1 cellular context compared by ENCODE assay signal in the genomic region with DNA sequence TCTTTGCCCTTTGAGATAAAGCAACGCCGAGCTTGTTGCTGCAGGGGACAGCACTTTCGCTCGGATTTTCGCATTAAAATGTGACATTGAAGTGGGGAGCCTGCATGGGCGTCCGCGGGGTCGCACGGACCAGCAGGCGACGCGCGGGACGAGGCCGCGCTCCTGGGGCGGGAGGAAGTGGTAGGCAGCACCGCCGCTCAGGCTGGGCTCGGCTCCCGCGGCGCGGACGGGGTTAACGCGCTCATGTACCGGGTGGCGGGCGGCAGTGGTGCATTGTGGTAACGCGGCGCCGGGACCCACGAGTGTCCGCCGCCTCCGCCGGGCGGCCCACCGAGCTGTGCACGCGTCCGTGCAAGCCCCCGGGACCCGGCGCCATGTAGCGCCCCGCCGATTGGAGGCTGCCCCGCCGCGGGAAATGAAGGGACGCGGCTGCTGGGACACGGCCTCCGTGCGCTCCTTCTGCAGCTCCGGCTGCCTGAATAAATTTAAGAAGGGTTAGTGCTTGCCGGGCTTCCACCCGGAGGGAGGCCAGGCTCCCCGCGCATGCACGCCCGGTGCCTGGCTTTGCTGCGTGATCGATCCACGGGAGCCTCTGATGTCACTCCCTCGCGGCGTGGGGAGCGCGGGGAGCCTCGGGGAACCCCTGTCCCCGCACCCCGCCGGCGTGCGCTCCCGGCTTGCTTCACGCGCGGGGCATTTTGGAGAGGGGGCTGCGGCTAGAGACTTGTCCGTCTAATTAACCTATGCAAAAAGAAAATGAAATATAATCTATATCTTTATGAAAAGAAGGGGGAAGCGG.
TF ChIP-seq lines count a peak whose summit lies in the region.

No MANE protein-coding gene starts in this region.

TF ChIP-seq in WTC11, 78 proteins besides CTCF, POLR2A, EP300 and RAD21 (continued from another document and continues in another):
- TF ChIP-seq, protein P1, sequence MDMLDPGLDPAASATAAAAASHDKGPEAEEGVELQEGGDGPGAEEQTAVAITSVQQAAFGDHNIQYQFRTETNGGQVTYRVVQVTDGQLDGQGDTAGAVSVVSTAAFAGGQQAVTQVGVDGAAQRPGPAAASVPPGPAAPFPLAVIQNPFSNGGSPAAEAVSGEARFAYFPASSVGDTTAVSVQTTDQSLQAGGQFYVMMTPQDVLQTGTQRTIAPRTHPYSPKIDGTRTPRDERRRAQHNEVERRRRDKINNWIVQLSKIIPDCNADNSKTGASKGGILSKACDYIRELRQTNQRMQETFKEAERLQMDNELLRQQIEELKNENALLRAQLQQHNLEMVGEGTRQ (CRISPR knock-in tag; IDR thresholded peaks at IDR 0.05): peak; percentile 1; the same call in 1 of the 2 replicates
- TF ChIP-seq FOXP1 (CRISPR knock-in tag; IDR thresholded peaks at IDR 0.05; ENCODE audit: borderline replicate concordance) (0 out of 2 replicates have a peak, but pooled peaks have one; percentile 24), SP1 (CRISPR knock-in tag; conservative IDR thresholded peaks at IDR 0.05) (no peak), FOXJ3 (CRISPR knock-in tag; IDR thresholded peaks at IDR 0.05; ENCODE audit: borderline replicate concordance) (no peak), FOXK1 (CRISPR knock-in tag; IDR thresholded peaks at IDR 0.05) (no peak), ZBTB43 (CRISPR knock-in tag; IDR thresholded peaks at IDR 0.05) (no peak), CDX4 (CRISPR knock-in tag; IDR thresholded peaks at IDR 0.05; ENCODE audit: borderline replicate concordance) (no peak), KAT7 (CRISPR knock-in tag; IDR thresholded peaks at IDR 0.05; ENCODE audit: borderline replicate concordance) (no peak), E2F1 (CRISPR knock-in tag; IDR thresholded peaks at IDR 0.05) (no peak), ETV6 (CRISPR knock-in tag; IDR thresholded peaks at IDR 0.05) (no peak), ZNF425 (CRISPR knock-in tag; conservative IDR thresholded peaks at IDR 0.05) (no peak), NFE2L1 (CRISPR knock-in tag; IDR thresholded peaks at IDR 0.05) (no peak), ELF4 (CRISPR knock-in tag; IDR thresholded peaks at IDR 0.05; ENCODE audit: low read depth) (no peak), ZNF121 (CRISPR knock-in tag; IDR thresholded peaks at IDR 0.05) (no peak), HMGA2 (CRISPR knock-in tag; IDR thresholded peaks at IDR 0.05) (no peak), AR (CRISPR knock-in tag; IDR thresholded peaks at IDR 0.05) (no peak)
- TF ChIP-seq, protein P2, sequence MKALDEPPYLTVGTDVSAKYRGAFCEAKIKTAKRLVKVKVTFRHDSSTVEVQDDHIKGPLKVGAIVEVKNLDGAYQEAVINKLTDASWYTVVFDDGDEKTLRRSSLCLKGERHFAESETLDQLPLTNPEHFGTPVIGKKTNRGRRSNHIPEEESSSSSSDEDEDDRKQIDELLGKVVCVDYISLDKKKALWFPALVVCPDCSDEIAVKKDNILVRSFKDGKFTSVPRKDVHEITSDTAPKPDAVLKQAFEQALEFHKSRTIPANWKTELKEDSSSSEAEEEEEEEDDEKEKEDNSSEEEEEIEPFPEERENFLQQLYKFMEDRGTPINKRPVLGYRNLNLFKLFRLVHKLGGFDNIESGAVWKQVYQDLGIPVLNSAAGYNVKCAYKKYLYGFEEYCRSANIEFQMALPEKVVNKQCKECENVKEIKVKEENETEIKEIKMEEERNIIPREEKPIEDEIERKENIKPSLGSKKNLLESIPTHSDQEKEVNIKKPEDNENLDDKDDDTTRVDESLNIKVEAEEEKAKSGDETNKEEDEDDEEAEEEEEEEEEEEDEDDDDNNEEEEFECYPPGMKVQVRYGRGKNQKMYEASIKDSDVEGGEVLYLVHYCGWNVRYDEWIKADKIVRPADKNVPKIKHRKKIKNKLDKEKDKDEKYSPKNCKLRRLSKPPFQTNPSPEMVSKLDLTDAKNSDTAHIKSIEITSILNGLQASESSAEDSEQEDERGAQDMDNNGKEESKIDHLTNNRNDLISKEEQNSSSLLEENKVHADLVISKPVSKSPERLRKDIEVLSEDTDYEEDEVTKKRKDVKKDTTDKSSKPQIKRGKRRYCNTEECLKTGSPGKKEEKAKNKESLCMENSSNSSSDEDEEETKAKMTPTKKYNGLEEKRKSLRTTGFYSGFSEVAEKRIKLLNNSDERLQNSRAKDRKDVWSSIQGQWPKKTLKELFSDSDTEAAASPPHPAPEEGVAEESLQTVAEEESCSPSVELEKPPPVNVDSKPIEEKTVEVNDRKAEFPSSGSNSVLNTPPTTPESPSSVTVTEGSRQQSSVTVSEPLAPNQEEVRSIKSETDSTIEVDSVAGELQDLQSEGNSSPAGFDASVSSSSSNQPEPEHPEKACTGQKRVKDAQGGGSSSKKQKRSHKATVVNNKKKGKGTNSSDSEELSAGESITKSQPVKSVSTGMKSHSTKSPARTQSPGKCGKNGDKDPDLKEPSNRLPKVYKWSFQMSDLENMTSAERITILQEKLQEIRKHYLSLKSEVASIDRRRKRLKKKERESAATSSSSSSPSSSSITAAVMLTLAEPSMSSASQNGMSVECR (CRISPR knock-in tag; IDR thresholded peaks at IDR 0.05; ENCODE audit: borderline replicate concordance): no peak
- TF ChIP-seq, protein P3, sequence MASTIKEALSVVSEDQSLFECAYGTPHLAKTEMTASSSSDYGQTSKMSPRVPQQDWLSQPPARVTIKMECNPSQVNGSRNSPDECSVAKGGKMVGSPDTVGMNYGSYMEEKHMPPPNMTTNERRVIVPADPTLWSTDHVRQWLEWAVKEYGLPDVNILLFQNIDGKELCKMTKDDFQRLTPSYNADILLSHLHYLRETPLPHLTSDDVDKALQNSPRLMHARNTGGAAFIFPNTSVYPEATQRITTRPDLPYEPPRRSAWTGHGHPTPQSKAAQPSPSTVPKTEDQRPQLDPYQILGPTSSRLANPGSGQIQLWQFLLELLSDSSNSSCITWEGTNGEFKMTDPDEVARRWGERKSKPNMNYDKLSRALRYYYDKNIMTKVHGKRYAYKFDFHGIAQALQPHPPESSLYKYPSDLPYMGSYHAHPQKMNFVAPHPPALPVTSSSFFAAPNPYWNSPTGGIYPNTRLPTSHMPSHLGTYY (CRISPR knock-in tag; IDR thresholded peaks at IDR 0.05): no peak
- TF ChIP-seq, protein P4, sequence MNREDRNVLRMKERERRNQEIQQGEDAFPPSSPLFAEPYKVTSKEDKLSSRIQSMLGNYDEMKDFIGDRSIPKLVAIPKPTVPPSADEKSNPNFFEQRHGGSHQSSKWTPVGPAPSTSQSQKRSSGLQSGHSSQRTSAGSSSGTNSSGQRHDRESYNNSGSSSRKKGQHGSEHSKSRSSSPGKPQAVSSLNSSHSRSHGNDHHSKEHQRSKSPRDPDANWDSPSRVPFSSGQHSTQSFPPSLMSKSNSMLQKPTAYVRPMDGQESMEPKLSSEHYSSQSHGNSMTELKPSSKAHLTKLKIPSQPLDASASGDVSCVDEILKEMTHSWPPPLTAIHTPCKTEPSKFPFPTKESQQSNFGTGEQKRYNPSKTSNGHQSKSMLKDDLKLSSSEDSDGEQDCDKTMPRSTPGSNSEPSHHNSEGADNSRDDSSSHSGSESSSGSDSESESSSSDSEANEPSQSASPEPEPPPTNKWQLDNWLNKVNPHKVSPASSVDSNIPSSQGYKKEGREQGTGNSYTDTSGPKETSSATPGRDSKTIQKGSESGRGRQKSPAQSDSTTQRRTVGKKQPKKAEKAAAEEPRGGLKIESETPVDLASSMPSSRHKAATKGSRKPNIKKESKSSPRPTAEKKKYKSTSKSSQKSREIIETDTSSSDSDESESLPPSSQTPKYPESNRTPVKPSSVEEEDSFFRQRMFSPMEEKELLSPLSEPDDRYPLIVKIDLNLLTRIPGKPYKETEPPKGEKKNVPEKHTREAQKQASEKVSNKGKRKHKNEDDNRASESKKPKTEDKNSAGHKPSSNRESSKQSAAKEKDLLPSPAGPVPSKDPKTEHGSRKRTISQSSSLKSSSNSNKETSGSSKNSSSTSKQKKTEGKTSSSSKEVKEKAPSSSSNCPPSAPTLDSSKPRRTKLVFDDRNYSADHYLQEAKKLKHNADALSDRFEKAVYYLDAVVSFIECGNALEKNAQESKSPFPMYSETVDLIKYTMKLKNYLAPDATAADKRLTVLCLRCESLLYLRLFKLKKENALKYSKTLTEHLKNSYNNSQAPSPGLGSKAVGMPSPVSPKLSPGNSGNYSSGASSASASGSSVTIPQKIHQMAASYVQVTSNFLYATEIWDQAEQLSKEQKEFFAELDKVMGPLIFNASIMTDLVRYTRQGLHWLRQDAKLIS (CRISPR knock-in tag; IDR thresholded peaks at IDR 0.05; ENCODE audit: borderline replicate concordance): no peak
- TF ChIP-seq, protein P5, sequence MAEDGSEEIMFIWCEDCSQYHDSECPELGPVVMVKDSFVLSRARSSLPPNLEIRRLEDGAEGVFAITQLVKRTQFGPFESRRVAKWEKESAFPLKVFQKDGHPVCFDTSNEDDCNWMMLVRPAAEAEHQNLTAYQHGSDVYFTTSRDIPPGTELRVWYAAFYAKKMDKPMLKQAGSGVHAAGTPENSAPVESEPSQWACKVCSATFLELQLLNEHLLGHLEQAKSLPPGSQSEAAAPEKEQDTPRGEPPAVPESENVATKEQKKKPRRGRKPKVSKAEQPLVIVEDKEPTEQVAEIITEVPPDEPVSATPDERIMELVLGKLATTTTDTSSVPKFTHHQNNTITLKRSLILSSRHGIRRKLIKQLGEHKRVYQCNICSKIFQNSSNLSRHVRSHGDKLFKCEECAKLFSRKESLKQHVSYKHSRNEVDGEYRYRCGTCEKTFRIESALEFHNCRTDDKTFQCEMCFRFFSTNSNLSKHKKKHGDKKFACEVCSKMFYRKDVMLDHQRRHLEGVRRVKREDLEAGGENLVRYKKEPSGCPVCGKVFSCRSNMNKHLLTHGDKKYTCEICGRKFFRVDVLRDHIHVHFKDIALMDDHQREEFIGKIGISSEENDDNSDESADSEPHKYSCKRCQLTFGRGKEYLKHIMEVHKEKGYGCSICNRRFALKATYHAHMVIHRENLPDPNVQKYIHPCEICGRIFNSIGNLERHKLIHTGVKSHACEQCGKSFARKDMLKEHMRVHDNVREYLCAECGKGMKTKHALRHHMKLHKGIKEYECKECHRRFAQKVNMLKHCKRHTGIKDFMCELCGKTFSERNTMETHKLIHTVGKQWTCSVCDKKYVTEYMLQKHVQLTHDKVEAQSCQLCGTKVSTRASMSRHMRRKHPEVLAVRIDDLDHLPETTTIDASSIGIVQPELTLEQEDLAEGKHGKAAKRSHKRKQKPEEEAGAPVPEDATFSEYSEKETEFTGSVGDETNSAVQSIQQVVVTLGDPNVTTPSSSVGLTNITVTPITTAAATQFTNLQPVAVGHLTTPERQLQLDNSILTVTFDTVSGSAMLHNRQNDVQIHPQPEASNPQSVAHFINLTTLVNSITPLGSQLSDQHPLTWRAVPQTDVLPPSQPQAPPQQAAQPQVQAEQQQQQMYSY (CRISPR knock-in tag; IDR thresholded peaks at IDR 0.05): no peak
